8 cellular contexts compared by ENCODE assay signal in genomic region chr21:17780539-17780938, GRCh38. TPM values are rescaled to one million over a fixed set of nuclear protein-coding genes. Genes with fewer than 3 reads are reported as not detected.
DNase-seq lines count a peak whose midpoint lies in the region; ATAC-seq and TF ChIP-seq lines count a peak whose summit lies in the region.

No MANE protein-coding gene starts in this region.

- no peak for TF ChIP-seq CTCF in left ventricle myocardium inferior (IDR thresholded peaks at IDR 0.05; ENCODE audit: borderline replicate concordance)

- H3K4me1 ChIP-seq in HAP-1, result no peaks in the 10 kb centered on the region
- H3K4me1 ChIP-seq in left ventricle myocardium inferior, result no peaks in the 10 kb centered on the region

- H3K27me3 ChIP-seq in HAP-1 (ENCODE audit: low read depth), result no peaks in the 10 kb centered on the region
- no peaks in the 10 kb centered on the region for H3K27me3 ChIP-seq in left ventricle myocardium inferior (ENCODE audit: low read depth)

- H3K27me3 Mint-ChIP-seq in naive B cell, result peaks cover 0 to 3% (median 0%) of the 10 kb centered on the region in 3 donors

- peak; percentile 51 for ATAC-seq in GM18907 (IDR thresholded peaks at IDR 0.05; ENCODE audit: unreplicated experiment)
- ATAC-seq in HG02885 (IDR thresholded peaks at IDR 0.05; ENCODE audit: poor library complexity, unreplicated experiment), result peak; percentile 41
- ATAC-seq in naive B cell (ENCODE audit: low read depth in 2 of 2), result peak; percentile 51 to 60
- no peak for ATAC-seq in SK-N-SH treated with all-trans-retinoic acid at 6 μM for 48 hours

- H3K27ac ChIP-seq in left ventricle myocardium inferior (replicated peaks), result no peak overlapping the region

- peak overlapping the region in 2 of 6 donors; percentile 28 to 52 for H3K27ac Mint-ChIP-seq in naive B cell

- H3K4me3 ChIP-seq in HAP-1 (no peak overlapping the region), left ventricle myocardium inferior (no peak overlapping the region)

- H3K36me3 ChIP-seq in HAP-1 (replicated peaks) (no peaks in the 10 kb centered on the region), left ventricle myocardium inferior (peaks cover 8% of the 10 kb centered on the region)

- peaks cover 0 to 7% of the 10 kb centered on the region in 2 donors for H3K36me3 Mint-ChIP-seq in naive B cell

- H3K4me1 Mint-ChIP-seq in naive B cell, result peaks cover 56 to 66% (median 63%) of the 10 kb centered on the region in 3 donors

- H3K4me3 Mint-ChIP-seq in naive B cell, result peak overlapping the region in 5 of 8 donors; percentile 15 to 53 (median 25)

- in situ Hi-C loops in HAP-1 (cut with MboI; ENCODE audit: low sequenced_read_pairs), result no loop called here

- peaks cover 0 to 2% (median 0%) of the 10 kb centered on the region in 7 donors for H3K9me3 Mint-ChIP-seq in naive B cell

- intact Hi-C loops in left ventricle myocardium inferior (cut with micrococcal nuclease), result no loop called here

- no peaks in the 10 kb centered on the region for H3K9me3 ChIP-seq in HAP-1
- no peaks in the 10 kb centered on the region for H3K9me3 ChIP-seq in left ventricle myocardium inferior (replicated peaks)

- DNase-seq in SKM-1 treated with dmso at 0.1 percent for 144 hours (lab: John Stamatoyannopoulos, UW; ENCODE audit: unreplicated experiment) (peak; percentile 30), naive B cell (no peak), SHP77 (lab: John Stamatoyannopoulos, UW) (no peak), HAP-1 (ENCODE audit: low spot score in 2 of 2) (no peak), left ventricle myocardium inferior (no peak)

TF ChIP-seq in SK-N-SH treated with all-trans-retinoic acid at 6 μM for 48 hours, 23 proteins besides CTCF, POLR2A, EP300 and RAD21:
- TF ChIP-seq, protein P1, sequence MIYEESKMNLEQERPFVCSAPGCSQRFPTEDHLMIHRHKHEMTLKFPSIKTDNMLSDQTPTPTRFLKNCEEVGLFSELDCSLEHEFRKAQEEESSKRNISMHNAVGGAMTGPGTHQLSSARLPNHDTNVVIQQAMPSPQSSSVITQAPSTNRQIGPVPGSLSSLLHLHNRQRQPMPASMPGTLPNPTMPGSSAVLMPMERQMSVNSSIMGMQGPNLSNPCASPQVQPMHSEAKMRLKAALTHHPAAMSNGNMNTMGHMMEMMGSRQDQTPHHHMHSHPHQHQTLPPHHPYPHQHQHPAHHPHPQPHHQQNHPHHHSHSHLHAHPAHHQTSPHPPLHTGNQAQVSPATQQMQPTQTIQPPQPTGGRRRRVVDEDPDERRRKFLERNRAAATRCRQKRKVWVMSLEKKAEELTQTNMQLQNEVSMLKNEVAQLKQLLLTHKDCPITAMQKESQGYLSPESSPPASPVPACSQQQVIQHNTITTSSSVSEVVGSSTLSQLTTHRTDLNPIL (CRISPR knock-in tag; IDR thresholded peaks at IDR 0.05; ENCODE audit: low read depth), result no peak
- TF ChIP-seq ZNF70 (CRISPR knock-in tag; IDR thresholded peaks at IDR 0.05), result no peak
- no peak for TF ChIP-seq SNAI2 (CRISPR knock-in tag; IDR thresholded peaks at IDR 0.05)
- no peak for TF ChIP-seq ZC3H10 (CRISPR knock-in tag; IDR thresholded peaks at IDR 0.05)
- TF ChIP-seq, protein P2, sequence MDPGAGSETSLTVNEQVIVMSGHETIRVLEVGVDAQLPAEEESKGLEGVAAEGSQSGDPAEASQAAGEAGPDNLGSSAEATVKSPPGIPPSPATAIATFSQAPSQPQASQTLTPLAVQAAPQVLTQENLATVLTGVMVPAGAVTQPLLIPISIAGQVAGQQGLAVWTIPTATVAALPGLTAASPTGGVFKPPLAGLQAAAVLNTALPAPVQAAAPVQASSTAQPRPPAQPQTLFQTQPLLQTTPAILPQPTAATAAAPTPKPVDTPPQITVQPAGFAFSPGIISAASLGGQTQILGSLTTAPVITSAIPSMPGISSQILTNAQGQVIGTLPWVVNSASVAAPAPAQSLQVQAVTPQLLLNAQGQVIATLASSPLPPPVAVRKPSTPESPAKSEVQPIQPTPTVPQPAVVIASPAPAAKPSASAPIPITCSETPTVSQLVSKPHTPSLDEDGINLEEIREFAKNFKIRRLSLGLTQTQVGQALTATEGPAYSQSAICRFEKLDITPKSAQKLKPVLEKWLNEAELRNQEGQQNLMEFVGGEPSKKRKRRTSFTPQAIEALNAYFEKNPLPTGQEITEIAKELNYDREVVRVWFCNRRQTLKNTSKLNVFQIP (CRISPR knock-in tag; IDR thresholded peaks at IDR 0.05; ENCODE audit: borderline replicate concordance, low read depth), result no peak
- no peak for TF ChIP-seq ARNTL (CRISPR knock-in tag; IDR thresholded peaks at IDR 0.05; ENCODE audit: borderline replicate concordance, low read depth)
- no peak for TF ChIP-seq TCF4 (CRISPR knock-in tag; IDR thresholded peaks at IDR 0.05; ENCODE audit: borderline replicate concordance)
- TF ChIP-seq ZFP30 (CRISPR knock-in tag; IDR thresholded peaks at IDR 0.05), result no peak
- TF ChIP-seq ESRRG (CRISPR knock-in tag; IDR thresholded peaks at IDR 0.05), result no peak
- TF ChIP-seq CSDC2 (CRISPR knock-in tag; IDR thresholded peaks at IDR 0.05), result no peak
- no peak for TF ChIP-seq GLIS3 (CRISPR knock-in tag; IDR thresholded peaks at IDR 0.05)
- no peak for TF ChIP-seq ISL1 (CRISPR knock-in tag; IDR thresholded peaks at IDR 0.05)
- no peak for TF ChIP-seq PPARA (CRISPR knock-in tag; IDR thresholded peaks at IDR 0.05; ENCODE audit: borderline replicate concordance)
- no peak for TF ChIP-seq OSR1 (CRISPR knock-in tag; IDR thresholded peaks at IDR 0.05)
- TF ChIP-seq, protein P3, sequence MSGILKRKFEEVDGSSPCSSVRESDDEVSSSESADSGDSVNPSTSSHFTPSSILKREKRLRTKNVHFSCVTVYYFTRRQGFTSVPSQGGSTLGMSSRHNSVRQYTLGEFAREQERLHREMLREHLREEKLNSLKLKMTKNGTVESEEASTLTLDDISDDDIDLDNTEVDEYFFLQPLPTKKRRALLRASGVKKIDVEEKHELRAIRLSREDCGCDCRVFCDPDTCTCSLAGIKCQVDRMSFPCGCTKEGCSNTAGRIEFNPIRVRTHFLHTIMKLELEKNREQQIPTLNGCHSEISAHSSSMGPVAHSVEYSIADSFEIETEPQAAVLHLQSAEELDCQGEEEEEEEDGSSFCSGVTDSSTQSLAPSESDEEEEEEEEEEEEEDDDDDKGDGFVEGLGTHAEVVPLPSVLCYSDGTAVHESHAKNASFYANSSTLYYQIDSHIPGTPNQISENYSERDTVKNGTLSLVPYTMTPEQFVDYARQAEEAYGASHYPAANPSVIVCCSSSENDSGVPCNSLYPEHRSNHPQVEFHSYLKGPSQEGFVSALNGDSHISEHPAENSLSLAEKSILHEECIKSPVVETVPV (CRISPR knock-in tag; IDR thresholded peaks at IDR 0.05), result no peak
- TF ChIP-seq BACH2 (CRISPR knock-in tag; IDR thresholded peaks at IDR 0.05; ENCODE audit: borderline replicate concordance), result no peak
- TF ChIP-seq ZNF8 (CRISPR knock-in tag; IDR thresholded peaks at IDR 0.05), result no peak

RNA-seq across cellular contexts. Expression of gene C21orf91, which starts 38.6 kb away (rescaled TPM):
- 10 to 100 TPM; 18.5 to 35.2 (median 32.9) TPM for polyA plus RNA-seq in naive B cell (ENCODE audit: low read depth in 6 of 6)
- total RNA-seq in left ventricle myocardium inferior, result 10.2 TPM
